Comparison of ENCODE assay signal across 1 cellular context in the genomic region with DNA sequence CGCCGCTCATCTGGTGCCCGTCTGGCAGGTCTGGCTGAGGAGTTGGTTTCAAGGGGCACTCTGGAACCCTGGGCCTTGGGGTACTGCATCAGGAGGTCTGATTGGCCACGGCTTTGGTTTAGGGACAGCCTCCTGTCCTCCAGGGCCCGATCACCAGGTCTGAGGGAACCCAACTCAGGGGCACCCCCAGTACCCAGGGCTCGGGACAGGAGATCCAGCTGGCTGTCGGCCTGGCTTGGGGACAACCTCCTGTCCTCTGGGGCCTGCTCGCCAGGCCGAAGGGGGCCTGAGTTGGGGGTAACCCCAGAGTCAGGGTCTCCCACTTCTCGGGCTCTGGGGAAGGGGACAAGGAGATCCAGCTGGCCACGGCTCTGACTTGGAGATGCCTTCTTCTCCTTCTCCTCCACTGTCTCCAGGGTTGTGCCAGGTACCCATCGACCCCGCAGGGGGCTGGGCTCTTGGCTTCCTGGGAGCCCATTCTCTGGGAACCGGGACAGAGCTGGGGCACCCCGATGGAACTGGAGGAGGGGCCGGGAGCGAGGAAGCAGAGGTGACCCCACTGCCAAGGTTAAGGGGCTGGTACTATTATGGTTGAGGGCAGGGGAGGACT.
TF ChIP-seq lines count a peak whose summit lies in the region.

No MANE protein-coding gene starts in this region.

TF ChIP-seq in HepG2, 621 proteins besides CTCF, POLR2A, EP300 and RAD21 (continued from another document and continues in another):
- TF ChIP-seq ZHX1 (CRISPR knock-in tag; IDR thresholded peaks at IDR 0.05; ENCODE audit: low read depth) (no peak), ATM (IDR thresholded peaks at IDR 0.05; ENCODE audit: borderline replicate concordance) (no peak), ZFP36 (IDR thresholded peaks at IDR 0.05; ENCODE audit: borderline replicate concordance, low read depth, low read length, partially characterized antibody) (no peak), AGO1 (IDR thresholded peaks at IDR 0.05; ENCODE audit: low read depth, low read length, poor library complexity, severe bottlenecking) (peak; percentile 50), ISL2 (CRISPR knock-in tag; IDR thresholded peaks at IDR 0.05) (no peak), RFXAP (CRISPR knock-in tag; IDR thresholded peaks at IDR 0.05; ENCODE audit: borderline replicate concordance) (no peak), ZNF768 (CRISPR knock-in tag; IDR thresholded peaks at IDR 0.05) (no peak), HNRNPH1 (optimal IDR thresholded peaks at IDR 0.05; ENCODE audit: low read depth, low read length) (peak; percentile 6), IRX3 (CRISPR knock-in tag; IDR thresholded peaks at IDR 0.05; ENCODE audit: borderline replicate concordance, low read depth) (no peak), MTA1 (CRISPR knock-in tag; IDR thresholded peaks at IDR 0.05; ENCODE audit: borderline replicate concordance) (no peak), IKZF4 (CRISPR knock-in tag; IDR thresholded peaks at IDR 0.05; ENCODE audit: borderline replicate concordance, low read depth, not compliant biosample characterization) (peak; percentile 10), DNMT1 (CRISPR knock-in tag; IDR thresholded peaks at IDR 0.05) (0 out of 2 replicates have a peak, but pooled peaks have one; percentile 6), ZNF44 (CRISPR knock-in tag; IDR thresholded peaks at IDR 0.05) (no peak), ZNF564 (CRISPR knock-in tag; IDR thresholded peaks at IDR 0.05) (no peak), ARNT (IDR thresholded peaks at IDR 0.05) (no peak), ZMYM2 (CRISPR knock-in tag; IDR thresholded peaks at IDR 0.05) (no peak), ZNF282 (IDR thresholded peaks at IDR 0.05; ENCODE audit: partially characterized antibody) (no peak), SRSF9 (IDR thresholded peaks at IDR 0.05; ENCODE audit: borderline replicate concordance, insufficient read depth, low read depth, low read length, poor library complexity, severe bottlenecking) (no peak), ZNF350 (CRISPR knock-in tag; IDR thresholded peaks at IDR 0.05; ENCODE audit: borderline replicate concordance, low read depth) (peak; percentile 54; the same call in 1 of the 2 replicates), KLF12 (CRISPR knock-in tag; IDR thresholded peaks at IDR 0.05; ENCODE audit: borderline replicate concordance) (no peak), NAIF1 (CRISPR knock-in tag; IDR thresholded peaks at IDR 0.05; ENCODE audit: borderline replicate concordance) (no peak), HDAC1 (CRISPR knock-in tag; IDR thresholded peaks at IDR 0.05) (no peak), CHD2 (IDR thresholded peaks at IDR 0.05; ENCODE audit: low read depth, low read length) (no peak), ZSCAN5A (CRISPR knock-in tag; IDR thresholded peaks at IDR 0.05; ENCODE audit: borderline replicate concordance) (no peak), EED (CRISPR knock-in tag; IDR thresholded peaks at IDR 0.05) (0 out of 2 replicates have a peak, but pooled peaks have one; percentile 24), MYNN (CRISPR knock-in tag; IDR thresholded peaks at IDR 0.05; ENCODE audit: low read depth) (no peak), SALL2 (CRISPR knock-in tag; IDR thresholded peaks at IDR 0.05) (0 out of 2 replicates have a peak, but pooled peaks have one; percentile 8), SP4 (CRISPR knock-in tag; IDR thresholded peaks at IDR 0.05) (peak; percentile 63; the same call in 1 of the 2 replicates), ZNF607 (CRISPR knock-in tag; IDR thresholded peaks at IDR 0.05; ENCODE audit: borderline replicate concordance) (no peak; the same call in 1 of the 2 replicates), IRF1 (CRISPR knock-in tag; IDR thresholded peaks at IDR 0.05; ENCODE audit: low read depth) (0 out of 2 replicates have a peak, but pooled peaks have one; percentile 18), POGZ (CRISPR knock-in tag; IDR thresholded peaks at IDR 0.05) (no peak), ARNT2 (CRISPR knock-in tag; IDR thresholded peaks at IDR 0.05; ENCODE audit: low read depth) (0 out of 2 replicates have a peak, but pooled peaks have one; percentile 40), ZNF770 (CRISPR knock-in tag; IDR thresholded peaks at IDR 0.05) (no peak), TBP (CRISPR knock-in tag; IDR thresholded peaks at IDR 0.05) (no peak), ZNF83 (CRISPR knock-in tag; IDR thresholded peaks at IDR 0.05; ENCODE audit: borderline replicate concordance) (no peak)
- TF ChIP-seq, protein P1, sequence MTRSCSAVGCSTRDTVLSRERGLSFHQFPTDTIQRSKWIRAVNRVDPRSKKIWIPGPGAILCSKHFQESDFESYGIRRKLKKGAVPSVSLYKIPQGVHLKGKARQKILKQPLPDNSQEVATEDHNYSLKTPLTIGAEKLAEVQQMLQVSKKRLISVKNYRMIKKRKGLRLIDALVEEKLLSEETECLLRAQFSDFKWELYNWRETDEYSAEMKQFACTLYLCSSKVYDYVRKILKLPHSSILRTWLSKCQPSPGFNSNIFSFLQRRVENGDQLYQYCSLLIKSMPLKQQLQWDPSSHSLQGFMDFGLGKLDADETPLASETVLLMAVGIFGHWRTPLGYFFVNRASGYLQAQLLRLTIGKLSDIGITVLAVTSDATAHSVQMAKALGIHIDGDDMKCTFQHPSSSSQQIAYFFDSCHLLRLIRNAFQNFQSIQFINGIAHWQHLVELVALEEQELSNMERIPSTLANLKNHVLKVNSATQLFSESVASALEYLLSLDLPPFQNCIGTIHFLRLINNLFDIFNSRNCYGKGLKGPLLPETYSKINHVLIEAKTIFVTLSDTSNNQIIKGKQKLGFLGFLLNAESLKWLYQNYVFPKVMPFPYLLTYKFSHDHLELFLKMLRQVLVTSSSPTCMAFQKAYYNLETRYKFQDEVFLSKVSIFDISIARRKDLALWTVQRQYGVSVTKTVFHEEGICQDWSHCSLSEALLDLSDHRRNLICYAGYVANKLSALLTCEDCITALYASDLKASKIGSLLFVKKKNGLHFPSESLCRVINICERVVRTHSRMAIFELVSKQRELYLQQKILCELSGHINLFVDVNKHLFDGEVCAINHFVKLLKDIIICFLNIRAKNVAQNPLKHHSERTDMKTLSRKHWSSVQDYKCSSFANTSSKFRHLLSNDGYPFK (CRISPR knock-in tag; IDR thresholded peaks at IDR 0.05; ENCODE audit: borderline replicate concordance), result peak; percentile 16; the same call in 1 of the 2 replicates
- TF ChIP-seq, protein P2, sequence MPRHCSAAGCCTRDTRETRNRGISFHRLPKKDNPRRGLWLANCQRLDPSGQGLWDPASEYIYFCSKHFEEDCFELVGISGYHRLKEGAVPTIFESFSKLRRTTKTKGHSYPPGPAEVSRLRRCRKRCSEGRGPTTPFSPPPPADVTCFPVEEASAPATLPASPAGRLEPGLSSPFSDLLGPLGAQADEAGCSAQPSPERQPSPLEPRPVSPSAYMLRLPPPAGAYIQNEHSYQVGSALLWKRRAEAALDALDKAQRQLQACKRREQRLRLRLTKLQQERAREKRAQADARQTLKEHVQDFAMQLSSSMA (CRISPR knock-in tag; IDR thresholded peaks at IDR 0.05), result no peak
- TF ChIP-seq, protein P3, sequence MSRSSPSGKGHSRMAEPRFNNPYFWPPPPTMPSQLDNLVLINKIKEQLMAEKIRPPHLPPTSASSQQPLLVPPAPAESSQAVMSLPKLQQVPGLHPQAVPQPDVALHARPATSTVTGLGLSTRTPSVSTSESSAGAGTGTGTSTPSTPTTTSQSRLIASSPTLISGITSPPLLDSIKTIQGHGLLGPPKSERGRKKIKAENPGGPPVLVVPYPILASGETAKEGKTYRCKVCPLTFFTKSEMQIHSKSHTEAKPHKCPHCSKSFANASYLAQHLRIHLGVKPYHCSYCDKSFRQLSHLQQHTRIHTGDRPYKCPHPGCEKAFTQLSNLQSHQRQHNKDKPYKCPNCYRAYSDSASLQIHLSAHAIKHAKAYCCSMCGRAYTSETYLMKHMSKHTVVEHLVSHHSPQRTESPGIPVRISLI (CRISPR knock-in tag; IDR thresholded peaks at IDR 0.05; ENCODE audit: borderline replicate concordance), result no peak
- TF ChIP-seq, protein P4, sequence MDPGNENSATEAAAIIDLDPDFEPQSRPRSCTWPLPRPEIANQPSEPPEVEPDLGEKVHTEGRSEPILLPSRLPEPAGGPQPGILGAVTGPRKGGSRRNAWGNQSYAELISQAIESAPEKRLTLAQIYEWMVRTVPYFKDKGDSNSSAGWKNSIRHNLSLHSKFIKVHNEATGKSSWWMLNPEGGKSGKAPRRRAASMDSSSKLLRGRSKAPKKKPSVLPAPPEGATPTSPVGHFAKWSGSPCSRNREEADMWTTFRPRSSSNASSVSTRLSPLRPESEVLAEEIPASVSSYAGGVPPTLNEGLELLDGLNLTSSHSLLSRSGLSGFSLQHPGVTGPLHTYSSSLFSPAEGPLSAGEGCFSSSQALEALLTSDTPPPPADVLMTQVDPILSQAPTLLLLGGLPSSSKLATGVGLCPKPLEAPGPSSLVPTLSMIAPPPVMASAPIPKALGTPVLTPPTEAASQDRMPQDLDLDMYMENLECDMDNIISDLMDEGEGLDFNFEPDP (CRISPR knock-in tag; conservative IDR thresholded peaks at IDR 0.05), result no peak
- TF ChIP-seq, protein P5, sequence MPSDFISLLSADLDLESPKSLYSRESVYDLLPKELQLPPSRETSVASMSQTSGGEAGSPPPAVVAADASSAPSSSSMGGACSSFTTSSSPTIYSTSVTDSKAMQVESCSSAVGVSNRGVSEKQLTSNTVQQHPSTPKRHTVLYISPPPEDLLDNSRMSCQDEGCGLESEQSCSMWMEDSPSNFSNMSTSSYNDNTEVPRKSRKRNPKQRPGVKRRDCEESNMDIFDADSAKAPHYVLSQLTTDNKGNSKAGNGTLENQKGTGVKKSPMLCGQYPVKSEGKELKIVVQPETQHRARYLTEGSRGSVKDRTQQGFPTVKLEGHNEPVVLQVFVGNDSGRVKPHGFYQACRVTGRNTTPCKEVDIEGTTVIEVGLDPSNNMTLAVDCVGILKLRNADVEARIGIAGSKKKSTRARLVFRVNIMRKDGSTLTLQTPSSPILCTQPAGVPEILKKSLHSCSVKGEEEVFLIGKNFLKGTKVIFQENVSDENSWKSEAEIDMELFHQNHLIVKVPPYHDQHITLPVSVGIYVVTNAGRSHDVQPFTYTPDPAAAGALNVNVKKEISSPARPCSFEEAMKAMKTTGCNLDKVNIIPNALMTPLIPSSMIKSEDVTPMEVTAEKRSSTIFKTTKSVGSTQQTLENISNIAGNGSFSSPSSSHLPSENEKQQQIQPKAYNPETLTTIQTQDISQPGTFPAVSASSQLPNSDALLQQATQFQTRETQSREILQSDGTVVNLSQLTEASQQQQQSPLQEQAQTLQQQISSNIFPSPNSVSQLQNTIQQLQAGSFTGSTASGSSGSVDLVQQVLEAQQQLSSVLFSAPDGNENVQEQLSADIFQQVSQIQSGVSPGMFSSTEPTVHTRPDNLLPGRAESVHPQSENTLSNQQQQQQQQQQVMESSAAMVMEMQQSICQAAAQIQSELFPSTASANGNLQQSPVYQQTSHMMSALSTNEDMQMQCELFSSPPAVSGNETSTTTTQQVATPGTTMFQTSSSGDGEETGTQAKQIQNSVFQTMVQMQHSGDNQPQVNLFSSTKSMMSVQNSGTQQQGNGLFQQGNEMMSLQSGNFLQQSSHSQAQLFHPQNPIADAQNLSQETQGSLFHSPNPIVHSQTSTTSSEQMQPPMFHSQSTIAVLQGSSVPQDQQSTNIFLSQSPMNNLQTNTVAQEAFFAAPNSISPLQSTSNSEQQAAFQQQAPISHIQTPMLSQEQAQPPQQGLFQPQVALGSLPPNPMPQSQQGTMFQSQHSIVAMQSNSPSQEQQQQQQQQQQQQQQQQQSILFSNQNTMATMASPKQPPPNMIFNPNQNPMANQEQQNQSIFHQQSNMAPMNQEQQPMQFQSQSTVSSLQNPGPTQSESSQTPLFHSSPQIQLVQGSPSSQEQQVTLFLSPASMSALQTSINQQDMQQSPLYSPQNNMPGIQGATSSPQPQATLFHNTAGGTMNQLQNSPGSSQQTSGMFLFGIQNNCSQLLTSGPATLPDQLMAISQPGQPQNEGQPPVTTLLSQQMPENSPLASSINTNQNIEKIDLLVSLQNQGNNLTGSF (CRISPR knock-in tag; IDR thresholded peaks at IDR 0.05), result no peak; the same call in 1 of the 2 replicates
